ENCODE assay signal across 10 cellular contexts in genomic region chr3:194204793-194205065, GRCh38.
DNase-seq lines count a peak whose midpoint lies in the region; ATAC-seq and TF ChIP-seq lines count a peak whose summit lies in the region.
"Had no signal": no experiment of that assay in that cellular context is flagged by ENCODE, and none has a peak within 500 bp of the region (broad histone marks: within the 10 kb centered on the region; RNA-seq: fewer than 3 reads in every experiment).

No MANE protein-coding gene starts in this region.

- H3K9ac ChIP-seq in Loucy (ENCODE audit: low read depth, low read length, poor library complexity, severe bottlenecking): peak overlapping the region; percentile 85

- 0 out of 2 replicates have a peak, but pooled peaks cover 11% of the 10 kb centered on the region for H3F3A ChIP-seq in Loucy (ENCODE audit: low read depth)

- peaks cover 22% of the 10 kb centered on the region for H3K4me1 Mint-ChIP-seq in CD4-positive, alpha-beta T cell (ENCODE audit: low read depth)
- H3K4me1 Mint-ChIP-seq in mesothelial cell of epicardium: peaks cover 73% of the 10 kb centered on the region

- H3K9me3 ChIP-seq in CD4-positive, alpha-beta T cell (ENCODE audit: control insufficient read depth, low read length): no peaks in the 10 kb centered on the region
- H3K9me3 ChIP-seq in Loucy (ENCODE audit: insufficient read depth, low read depth, low read length) (no peaks in the 10 kb centered on the region), tibial artery (no peaks in the 10 kb centered on the region)
- H3K9me3 ChIP-seq: testis had no signal

- no peaks in the 10 kb centered on the region for H3K9me3 Mint-ChIP-seq in CD4-positive, alpha-beta T cell
- H3K9me3 Mint-ChIP-seq in mesothelial cell of epicardium: no peaks in the 10 kb centered on the region

- H3K79me2 ChIP-seq in Loucy (ENCODE audit: insufficient read depth, low read length): peaks cover 18% of the 10 kb centered on the region

- intact Hi-C loops in CD4-positive, alpha-beta T cell (cut with DNase I, micrococcal nuclease): no loop called here
- intact Hi-C loops in tibial artery (cut with DNase I; ENCODE audit: low total_unique reads): no loop called here

- no peaks in the 10 kb centered on the region for H3K36me3 Mint-ChIP-seq in CD4-positive, alpha-beta T cell (ENCODE audit: low read depth)
- no peaks in the 10 kb centered on the region for H3K36me3 Mint-ChIP-seq in mesothelial cell of epicardium

- no peak overlapping the region for H3K27ac ChIP-seq in CD4-positive, alpha-beta T cell (ENCODE audit: low read depth, low read length)
- H3K27ac ChIP-seq in tibial artery: no peak overlapping the region
- H3K27ac ChIP-seq: testis had no signal

- H2AFZ ChIP-seq in Loucy (ENCODE audit: low read length): no peak overlapping the region

- H3K4me1 ChIP-seq in Loucy (ENCODE audit: insufficient read depth, low read length, poor library complexity, severe bottlenecking) (peaks cover 51% of the 10 kb centered on the region), tibial artery (peaks cover 0 to 7% (median 0%) of the 10 kb centered on the region in 4 donors)

- POLR2A ChIA-PET in CD4-positive, alpha-beta T cell (lab: Charles Lee): no interaction called here

- no peak for TF ChIP-seq CTCF in CD4-positive, alpha-beta T cell (IDR thresholded peaks at IDR 0.05)
- TF ChIP-seq CTCF in Loucy (conservative IDR thresholded peaks at IDR 0.05; ENCODE audit: low read length) (no peak), mesothelial cell of epicardium (IDR thresholded peaks at IDR 0.05; ENCODE audit: unreplicated experiment) (no peak), tibial artery (IDR thresholded peaks at IDR 0.05) (no peak)

- H3K36me3 ChIP-seq in Loucy (ENCODE audit: insufficient read depth, low read length) (no peaks in the 10 kb centered on the region), tibial artery (no peaks in the 10 kb centered on the region)

- no peaks in the 10 kb centered on the region for H4K20me1 ChIP-seq in Loucy (ENCODE audit: insufficient read depth, low read length, poor library complexity, severe bottlenecking)

- H3K27me3 ChIP-seq in CD4-positive, alpha-beta T cell (ENCODE audit: control insufficient read depth, insufficient read depth, low read length): peaks cover 40% of the 10 kb centered on the region
- H3K27me3 ChIP-seq in Loucy (ENCODE audit: insufficient read depth, low read length, poor library complexity, severe bottlenecking) (no peaks in the 10 kb centered on the region), tibial artery (peaks cover 0 to 41% of the 10 kb centered on the region in 2 donors)
- H3K27me3 ChIP-seq: testis had no signal

- no peak for ATAC-seq in CD4-positive, alpha-beta T cell (ENCODE audit: poor library complexity)
- ATAC-seq in HG02610 (IDR thresholded peaks at IDR 0.05; ENCODE audit: unreplicated experiment) (no peak), GM19023 (IDR thresholded peaks at IDR 0.05; ENCODE audit: unreplicated experiment) (no peak)

- H3K4me3 ChIP-seq in Loucy (ENCODE audit: low read length, poor library complexity, severe bottlenecking) (peak overlapping the region; percentile 77), tibial artery (no peak overlapping the region)

- no peaks in the 10 kb centered on the region for H3K9me2 ChIP-seq in Loucy (replicated peaks; ENCODE audit: low read depth, low read length)

- peak overlapping the region; percentile 99 for H3K4me2 ChIP-seq in Loucy (ENCODE audit: low read depth, low read length, poor library complexity, severe bottlenecking)

- peaks cover 47% of the 10 kb centered on the region for H3K27me3 Mint-ChIP-seq in CD4-positive, alpha-beta T cell
- H3K27me3 Mint-ChIP-seq in mesothelial cell of epicardium (ENCODE audit: low read depth): no peaks in the 10 kb centered on the region

- H3K27ac Mint-ChIP-seq in CD4-positive, alpha-beta T cell: no peak overlapping the region
- peak overlapping the region; percentile 88 for H3K27ac Mint-ChIP-seq in mesothelial cell of epicardium

- peak overlapping the region; percentile 65 for H3K4me3 Mint-ChIP-seq in CD4-positive, alpha-beta T cell
- peak overlapping the region; percentile 69 for H3K4me3 Mint-ChIP-seq in mesothelial cell of epicardium

- CTCF ChIA-PET in CD4-positive, alpha-beta T cell (lab: Charles Lee): no interaction called here

- no peak for DNase-seq in CD4-positive, alpha-beta T cell
- peak; percentile 29 for DNase-seq in astrocyte of the hippocampus (ENCODE audit: low read depth, low spot score)
- no peak for DNase-seq in mesothelial cell of epicardium (ENCODE audit: low spot score in 2 of 2, unreplicated experiment in 2 of 2)
- no peak for DNase-seq in HuH-7 (ENCODE audit: low spot score)
- no peak for DNase-seq in tibial artery
- DNase-seq: anterior cingulate cortex, testis had no signal
